ENCODE assay signal across 33 cellular contexts in genomic region chr6:149203509-149203908, GRCh38.
"Had no signal": no experiment of that assay in that cellular context is flagged by ENCODE, and none has a peak within 500 bp of the region (broad histone marks: within the 10 kb centered on the region; RNA-seq: fewer than 3 reads in every experiment).

No MANE protein-coding gene starts in this region.

- H3K27ac Mint-ChIP-seq: activated CD8-positive, alpha-beta memory T cell treated with anti-CD3 and anti-CD28 coated beads, Interleukin-2, amount 10 ng/mL, durations not matched to agents 7 days and 5 days; activated CD8-positive, alpha-beta T cell treated with anti-CD3 and anti-CD28 coated beads, Interleukin-2, amount 10 ng/mL, durations not matched to agents 7 days and 5 days; nephron progenitor cell; type B pancreatic cell had no signal

- H3K27me3 Mint-ChIP-seq: activated CD8-positive, alpha-beta memory T cell treated with anti-CD3 and anti-CD28 coated beads, Interleukin-2, amount 10 ng/mL, durations not matched to agents 7 days and 5 days; effector memory CD8-positive, alpha-beta T cell; stimulated activated naive CD8-positive, alpha-beta T cell treated with anti-CD3 and anti-CD28 coated beads, Interleukin-15, Interleukin-2, amounts not matched to agents 100 ng/mL and 50 ng/mL, for 24 hours; type B pancreatic cell had no signal

- H3K27ac ChIP-seq: adrenal gland, ascending aorta, cardiac muscle cell, colonic mucosa, gastrocnemius medialis, hepatocyte, pancreas, prostate gland, skin epidermis, uterus had no signal

- H2AFZ ChIP-seq: hepatocyte had no signal

- H3K9me3 Mint-ChIP-seq: type B pancreatic cell had no signal

- H3K4me3 ChIP-seq: adrenal gland, ascending aorta, cardiac muscle cell, colonic mucosa, dorsolateral prefrontal cortex, gastrocnemius medialis, hepatocyte, mucosa of descending colon, pancreas, prostate gland, skin epidermis, uterus had no signal

- DNase-seq: activated CD4-positive, alpha-beta T cell treated with anti-CD3 and anti-CD28 coated beads for 1 hour; activated CD8-positive, alpha-beta memory T cell treated with anti-CD3 and anti-CD28 coated beads, Interleukin-2, amount 10 ng/mL, durations not matched to agents 7 days and 5 days; activated CD8-positive, alpha-beta T cell treated with anti-CD3 and anti-CD28 coated beads, Interleukin-2, amount 10 ng/mL, durations not matched to agents 7 days and 5 days; activated gamma-delta T cell treated with Interleukin-2 at 50 U/mL for 16 hours; adrenal gland; cerebellar nuclear complex; colonic mucosa; dorsolateral prefrontal cortex; effector memory CD8-positive, alpha-beta T cell; erythroblast; gastrocnemius medialis; islet precursor cell; left cardiac atrium; left ventricle myocardium superior; mucosa of descending colon; nephron progenitor cell; pancreas; retina; stimulated activated CD4-positive, alpha-beta T cell treated with anti-CD3 and anti-CD28 coated beads, Interleukin-4, amount 100 ng/mL, for 24 hours; substantia nigra; uterus had no signal

- H3K4me2 ChIP-seq: hepatocyte had no signal

- H3K4me1 ChIP-seq: adrenal gland, ascending aorta, colonic mucosa, gastrocnemius medialis, pancreas, prostate gland, uterus had no signal

- H3K79me2 ChIP-seq: hepatocyte had no signal

- H3K4me1 Mint-ChIP-seq: stimulated activated effector memory CD8-positive, alpha-beta T cell treated with anti-CD3 and anti-CD28 coated beads, Interleukin-12 subunit alpha, Interleukin-12 subunit beta, amount 100 ng/mL, for 72 hours had no signal

- H3K9me3 ChIP-seq: adrenal gland, ascending aorta, colonic mucosa, gastrocnemius medialis, mucosa of descending colon, pancreas, prostate gland, uterus had no signal

- H3K36me3 ChIP-seq: adrenal gland, ascending aorta, cardiac muscle cell, colonic mucosa, gastrocnemius medialis, pancreas, prostate gland, uterus had no signal

- ATAC-seq: activated CD8-positive, alpha-beta memory T cell treated with anti-CD3 and anti-CD28 coated beads, Interleukin-2, amount 10 ng/mL, durations not matched to agents 7 days and 5 days; activated CD8-positive, alpha-beta T cell treated with anti-CD3 and anti-CD28 coated beads, Interleukin-2, amount 10 ng/mL, durations not matched to agents 7 days and 5 days; activated naive CD4-positive, alpha-beta T cell treated with anti-CD3 and anti-CD28 coated beads, Interleukin-2, amount 50 U/mL, for 72 hours; effector memory CD8-positive, alpha-beta T cell; gastrocnemius medialis; left cardiac atrium; left ventricle myocardium superior; mucosa of descending colon; pancreas; sciatic nerve; stimulated activated effector memory CD8-positive, alpha-beta T cell treated with anti-CD3 and anti-CD28 coated beads, Interleukin-12 subunit alpha, Interleukin-12 subunit beta, amount 100 ng/mL, for 72 hours; WTC11 had no signal

- H3K27me3 ChIP-seq: adrenal gland, ascending aorta, cardiac muscle cell, colonic mucosa, dorsolateral prefrontal cortex, gastrocnemius medialis, hepatocyte, pancreas, uterus had no signal

- H3K36me3 Mint-ChIP-seq: brain; stimulated activated effector memory CD8-positive, alpha-beta T cell treated with anti-CD3 and anti-CD28 coated beads, Interleukin-12 subunit alpha, Interleukin-12 subunit beta, amount 100 ng/mL, for 72 hours; type B pancreatic cell; WTC11 had no signal

- H3K4me3 Mint-ChIP-seq: activated CD8-positive, alpha-beta memory T cell treated with anti-CD3 and anti-CD28 coated beads, Interleukin-2, amount 10 ng/mL, durations not matched to agents 7 days and 5 days; activated CD8-positive, alpha-beta T cell treated with anti-CD3 and anti-CD28 coated beads, Interleukin-2, amount 10 ng/mL, durations not matched to agents 7 days and 5 days; brain; effector memory CD8-positive, alpha-beta T cell; nephron progenitor cell; stimulated activated effector memory CD8-positive, alpha-beta T cell treated with anti-CD3 and anti-CD28 coated beads, Interleukin-12 subunit alpha, Interleukin-12 subunit beta, amount 100 ng/mL, for 72 hours; stimulated activated naive CD8-positive, alpha-beta T cell treated with anti-CD3 and anti-CD28 coated beads, Interleukin-15, Interleukin-2, amounts not matched to agents 100 ng/mL and 50 ng/mL, for 24 hours; type B pancreatic cell; WTC11 had no signal
